In genomic region chr4:3442959-3443749, GRCh38 we compare ENCODE assay signal across 8 cellular contexts. TPM values are rescaled to one million over a fixed set of nuclear protein-coding genes. Genes with fewer than 3 reads are reported as not detected.
A peak's percentile ranks its signal among the peaks of the same experiment; 100 is the strongest.
DNase-seq lines count a peak whose midpoint lies in the region; ATAC-seq and TF ChIP-seq lines count a peak whose summit lies in the region.

No MANE protein-coding gene starts in this region.

- CTCF ChIA-PET in Panc1 (lab: Charles Lee), result interaction anchor here (1.1 kb wide), 1 partner anchor 38 kb away, joined by 3 read pairs; no protein-coding TSS in a partner anchor

- H3K9me3 Mint-ChIP-seq in activated T-helper 2 cell treated with anti-CD3 and anti-CD28 coated beads, Interferon-gamma antibody, Interleukin-2, Interleukin-4, amounts not matched to agents 10 μg/mL and 5 μg/mL and 100 μg/mL, durations not matched to agents 14 hours and 24 hours and 36 hours, result no peaks in the 10 kb centered on the region
- H3K9me3 Mint-ChIP-seq in glutamatergic neuron (ENCODE audit: unreplicated experiment), result no peaks in the 10 kb centered on the region

- H3K79me2 ChIP-seq in smooth muscle cell (ENCODE audit: low read depth), result no peaks in the 10 kb centered on the region

- H3K27me3 Mint-ChIP-seq in activated T-helper 2 cell treated with anti-CD3 and anti-CD28 coated beads, Interferon-gamma antibody, Interleukin-2, Interleukin-4, amounts not matched to agents 10 μg/mL and 5 μg/mL and 100 μg/mL, durations not matched to agents 14 hours and 24 hours and 36 hours (ENCODE audit: low read depth), result no peaks in the 10 kb centered on the region
- no peaks in the 10 kb centered on the region for H3K27me3 Mint-ChIP-seq in glutamatergic neuron (ENCODE audit: unreplicated experiment)

- H3K27ac Mint-ChIP-seq in activated T-helper 2 cell treated with anti-CD3 and anti-CD28 coated beads, Interferon-gamma antibody, Interleukin-2, Interleukin-4, amounts not matched to agents 10 μg/mL and 5 μg/mL and 100 μg/mL, durations not matched to agents 14 hours and 24 hours and 36 hours, result no peak overlapping the region
- H3K27ac Mint-ChIP-seq in glutamatergic neuron (ENCODE audit: unreplicated experiment), result no peak overlapping the region

- intact Hi-C loops in Panc1 (cut with micrococcal nuclease; ENCODE audit: unreplicated experiment), result loop anchor here (5.0 kb wide), 2 partner anchors 96 to 236 kb away; no protein-coding TSS in a partner anchor
- intact Hi-C loops in activated T-helper 2 cell treated with anti-CD3 and anti-CD28 coated beads, Interferon-gamma antibody, Interleukin-2, Interleukin-4, amounts not matched to agents 10 μg/mL and 5 μg/mL and 100 μg/mL, durations not matched to agents 14 hours and 24 hours and 36 hours (cut with micrococcal nuclease), result loop anchor here (1.0 to 2.0 kb wide), 3 partner anchors 97 to 336 kb away; no protein-coding TSS in a partner anchor

- in situ Hi-C loops in Panc1 (cut with HindIII; ENCODE audit: low pct_unique_long_range_greater_than_20kb, low sequenced_read_pairs), result no loop called here

- H3F3A ChIP-seq in smooth muscle cell (ENCODE audit: low read depth), result no peaks in the 10 kb centered on the region

- no peak overlapping the region for H3K4me2 ChIP-seq in smooth muscle cell

- H3K36me3 ChIP-seq in Panc1 (ENCODE audit: control insufficient read depth, insufficient read depth, low read length), result no peaks in the 10 kb centered on the region
- no peaks in the 10 kb centered on the region for H3K36me3 ChIP-seq in smooth muscle cell (ENCODE audit: low read depth)

- H3K36me3 Mint-ChIP-seq in activated T-helper 2 cell treated with anti-CD3 and anti-CD28 coated beads, Interferon-gamma antibody, Interleukin-2, Interleukin-4, amounts not matched to agents 10 μg/mL and 5 μg/mL and 100 μg/mL, durations not matched to agents 14 hours and 24 hours and 36 hours (ENCODE audit: low read depth), result no peaks in the 10 kb centered on the region
- no peaks in the 10 kb centered on the region for H3K36me3 Mint-ChIP-seq in glutamatergic neuron (ENCODE audit: unreplicated experiment)

- no peaks in the 10 kb centered on the region; the same call in 1 of the 2 replicates for H3K4me1 ChIP-seq in Panc1 (ENCODE audit: control insufficient read depth, insufficient read depth, low read length)
- H3K4me1 ChIP-seq in smooth muscle cell (ENCODE audit: low read depth), result no peaks in the 10 kb centered on the region

- BruUV-seq in Panc1 (replicated peaks; lab: Mats Ljungman, UMichigan), result no TSS peak

- H3K9me3 ChIP-seq in Panc1 (ENCODE audit: control insufficient read depth, insufficient read depth, low read depth, low read length) (no peaks in the 10 kb centered on the region), smooth muscle cell (replicated peaks; ENCODE audit: low read depth) (no peaks in the 10 kb centered on the region)

- H3K4me3 Mint-ChIP-seq in activated T-helper 2 cell treated with anti-CD3 and anti-CD28 coated beads, Interferon-gamma antibody, Interleukin-2, Interleukin-4, amounts not matched to agents 10 μg/mL and 5 μg/mL and 100 μg/mL, durations not matched to agents 14 hours and 24 hours and 36 hours (ENCODE audit: low read depth), result no peak overlapping the region
- no peak overlapping the region for H3K4me3 Mint-ChIP-seq in glutamatergic neuron (ENCODE audit: unreplicated experiment)

- H4K20me1 ChIP-seq in smooth muscle cell (ENCODE audit: low read depth), result no peaks in the 10 kb centered on the region

- no peaks in the 10 kb centered on the region for H3K27me3 ChIP-seq in Panc1 (ENCODE audit: control insufficient read depth, insufficient read depth, low read length)
- H3K27me3 ChIP-seq in smooth muscle cell (ENCODE audit: low read depth), result no peaks in the 10 kb centered on the region

- WGBS in smooth muscle cell (ENCODE audit: low lambda C conversion rate), result 63% methylated on average over 28 of the region's 36 CpGs

- no peak overlapping the region for H2AFZ ChIP-seq in smooth muscle cell (ENCODE audit: low read depth)

- H3K9ac ChIP-seq in smooth muscle cell (ENCODE audit: low read depth), result no peak overlapping the region

- ATAC-seq in Panc1 (peak; percentile 80), HG02970 (IDR thresholded peaks at IDR 0.05; ENCODE audit: low FRiP score, unreplicated experiment) (no peak), HG02870 (IDR thresholded peaks at IDR 0.05; ENCODE audit: unreplicated experiment) (no peak)

- no peaks in the 10 kb centered on the region for H3K4me1 Mint-ChIP-seq in activated T-helper 2 cell treated with anti-CD3 and anti-CD28 coated beads, Interferon-gamma antibody, Interleukin-2, Interleukin-4, amounts not matched to agents 10 μg/mL and 5 μg/mL and 100 μg/mL, durations not matched to agents 14 hours and 24 hours and 36 hours (ENCODE audit: low read depth)
- H3K4me1 Mint-ChIP-seq in glutamatergic neuron (ENCODE audit: low read depth, unreplicated experiment), result no peaks in the 10 kb centered on the region

- POLR2A ChIA-PET in Panc1 (lab: Charles Lee), result no interaction called here

- TF ChIP-seq CTCF in HFF-Myc (IDR thresholded peaks at IDR 0.05; ENCODE audit: low read depth, low read length, missing control alignments), result peak; percentile 93
- peak; percentile 95 for TF ChIP-seq CTCF in Panc1 (IDR thresholded peaks at IDR 0.05)
- TF ChIP-seq CTCF in glutamatergic neuron (IDR thresholded peaks at IDR 0.05; ENCODE audit: partially characterized antibody, unreplicated experiment), result peak; percentile 99
- TF ChIP-seq CTCF in smooth muscle cell (IDR thresholded peaks at IDR 0.05; ENCODE audit: borderline replicate concordance, insufficient read depth, poor library complexity, severe bottlenecking), result peak; percentile 97

- DNase-seq in Daoy (ENCODE audit: low read depth) (peak; percentile 67), HFF-Myc (ENCODE audit: extremely low read depth, low read depth) (no peak), Panc1 (ENCODE audit: low read depth, low spot score) (no peak), glutamatergic neuron (peak; percentile 73), smooth muscle cell (lab: John Stamatoyannopoulos, UW; ENCODE audit: unreplicated experiment) (no peak)
- DNase-seq in activated T-helper 2 cell treated with anti-CD3 and anti-CD28 coated beads, Interferon-gamma antibody, Interleukin-2, Interleukin-4, amounts not matched to agents 10 μg/mL and 5 μg/mL and 100 μg/mL, durations not matched to agents 14 hours and 24 hours and 36 hours (ENCODE audit: low spot score), result peak; percentile 51

- no peak overlapping the region for H3K4me3 ChIP-seq in HFF-Myc (replicated peaks; ENCODE audit: low read depth, low read length)
- H3K4me3 ChIP-seq in Panc1 (ENCODE audit: low read depth in 2 of 2, low read length in 2 of 2), result no peak overlapping the region
- no peak overlapping the region for H3K4me3 ChIP-seq in smooth muscle cell

- no peak overlapping the region for H3K27ac ChIP-seq in Panc1 (ENCODE audit: low read length)
- H3K27ac ChIP-seq in smooth muscle cell (ENCODE audit: low read depth), result no peak overlapping the region

RNA-seq across cellular contexts. Expression of gene HGFAC, which starts 1.4 kb away (rescaled TPM):
- not detected in 2 replicates for total RNA-seq in Daoy (2014; rRNA removed; shearing (Covaris generic))
- total RNA-seq in Panc1 (2021; ENCODE audit: unreplicated experiment) (0.59 TPM), glutamatergic neuron (ENCODE audit: unreplicated experiment) (9.4 TPM), smooth muscle cell (0.27 and 0.58 TPM in 2 replicates)
- 0.55 TPM for polyA plus RNA-seq in Panc1 (2012; ENCODE audit: insufficient read length)
- total RNA-seq in activated T-helper 2 cell treated with anti-CD3 and anti-CD28 coated beads, Interferon-gamma antibody, Interleukin-2, Interleukin-4, amounts not matched to agents 10 μg/mL and 5 μg/mL and 100 μg/mL, durations not matched to agents 14 hours and 24 hours and 36 hours, result not detected in 2 replicates
- not detected in 2 replicates for polyA plus RNA-seq in smooth muscle cell

RNA-seq across cellular contexts. Expression of gene DOK7, which starts 20.0 kb away (rescaled TPM):
- 0.11 and 2.0 TPM in 2 replicates for total RNA-seq in Daoy (2014; rRNA removed; shearing (Covaris generic))
- total RNA-seq in Panc1 (2021; ENCODE audit: unreplicated experiment), result 2.4 TPM
- polyA plus RNA-seq in Panc1 (2012; ENCODE audit: insufficient read length), result 1.9 TPM
- not detected in 2 replicates for total RNA-seq in activated T-helper 2 cell treated with anti-CD3 and anti-CD28 coated beads, Interferon-gamma antibody, Interleukin-2, Interleukin-4, amounts not matched to agents 10 μg/mL and 5 μg/mL and 100 μg/mL, durations not matched to agents 14 hours and 24 hours and 36 hours
- 5.1 TPM for total RNA-seq in glutamatergic neuron (ENCODE audit: unreplicated experiment)
- not detected in 2 replicates for total RNA-seq in smooth muscle cell
- polyA plus RNA-seq in smooth muscle cell, result 1.4 TPM in 1 of 2 replicates, not detected in the other

Comparison
In these comparisons a context has a peak if more than half of its experiments do, and no peak if none do; other contexts are left out.
1. DNase-seq: peak in Daoy (single experiment), activated T-helper 2 cell treated with anti-CD3 and anti-CD28 coated beads, Interferon-gamma antibody, Interleukin-2, Interleukin-4, amounts not matched to agents 10 μg/mL and 5 μg/mL and 100 μg/mL, durations not matched to agents 14 hours and 24 hours and 36 hours (single experiment) and glutamatergic neuron (single experiment); none in HFF-Myc (single experiment), Panc1 (single experiment) and smooth muscle cell (single experiment).
2. Peak in every context shown above with its lines, with median percentiles within 50 percentile points of each other: CTCF ChIP-seq.